ENCODE assay signal across 1 cellular context in genomic region chr4:151321586-151321985, GRCh38.
TF ChIP-seq lines count a peak whose summit lies in the region.

No MANE protein-coding gene starts in this region.

TF ChIP-seq in SK-N-SH treated with all-trans-retinoic acid at 6 μM for 48 hours, 23 proteins besides CTCF, POLR2A, EP300 and RAD21 (continued from another document):
- TF ChIP-seq CSRNP3 (CRISPR knock-in tag; IDR thresholded peaks at IDR 0.05) = no peak
